8 cellular contexts compared by ENCODE assay signal in the genomic region with DNA sequence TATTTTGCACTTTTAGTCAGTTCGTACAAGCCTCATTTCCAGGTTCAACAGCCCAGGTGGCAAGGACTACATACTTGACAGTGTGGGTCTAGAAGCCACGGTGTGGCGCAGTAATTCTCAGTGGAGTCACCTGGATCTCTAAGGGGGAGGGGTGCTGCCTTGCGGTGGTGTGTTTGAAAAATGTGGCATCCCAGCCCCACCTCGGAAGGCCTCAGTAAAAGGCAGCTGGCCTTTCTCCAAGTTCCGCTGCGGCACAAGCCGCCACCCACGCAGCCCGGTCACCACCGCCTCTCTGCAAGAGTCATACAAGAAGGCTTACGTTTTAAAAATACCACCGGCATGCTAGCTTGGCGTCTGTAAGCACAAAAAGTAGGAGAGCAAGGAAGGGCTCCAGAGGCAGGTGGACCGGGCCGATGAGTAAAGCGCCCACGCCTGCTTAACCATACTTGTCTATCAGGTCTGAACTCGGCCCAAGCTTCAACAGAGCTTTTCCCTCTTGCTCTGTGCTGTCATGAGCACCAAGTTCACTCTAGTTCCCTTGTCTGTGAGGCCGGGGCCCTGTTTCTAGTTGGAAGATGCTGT. TPM values are rescaled to one million over a fixed set of nuclear protein-coding genes. Genes with fewer than 3 reads are reported as not detected.
DNase-seq lines count a peak whose midpoint lies in the region.

No MANE protein-coding gene starts in this region.

- no peaks in the 10 kb centered on the region for H3K27me3 ChIP-seq in H7 (ENCODE audit: control insufficient read depth, insufficient read depth, low read length)
- H3K27me3 ChIP-seq in MG63: no peaks in the 10 kb centered on the region

- H3K27ac ChIP-seq in mesodermal cell (ENCODE audit: low read depth, low read length, severe bottlenecking): peak overlapping the region; percentile 58

- H3K9me3 ChIP-seq in MG63: no peaks in the 10 kb centered on the region
- H3K9me3 ChIP-seq in mesodermal cell (ENCODE audit: control insufficient read depth, low read length): no peaks in the 10 kb centered on the region

- H3K36me3 ChIP-seq in H7 (replicated peaks; ENCODE audit: control insufficient read depth, insufficient read depth, low read length): no peaks in the 10 kb centered on the region
- no peaks in the 10 kb centered on the region for H3K36me3 ChIP-seq in MG63
- peaks cover 28% of the 10 kb centered on the region for H3K36me3 ChIP-seq in mesodermal cell (ENCODE audit: control insufficient read depth, insufficient read depth, low read length)

- H3K4me3 ChIP-seq in H7 (ENCODE audit: insufficient read depth, low read depth, low read length) (no peak overlapping the region), MG63 (no peak overlapping the region), mesodermal cell (ENCODE audit: extremely low read depth, insufficient read depth, low read length, poor library complexity, severe bottlenecking) (no peak overlapping the region)

- H3K4me1 ChIP-seq in mesodermal cell (ENCODE audit: control insufficient read depth, insufficient read depth, low read length, poor library complexity, severe bottlenecking): peaks cover 60% of the 10 kb centered on the region

- 76 to 81% methylated on average over 17 of the region's 20 CpGs for WGBS in mesodermal cell (ENCODE audit: insufficient coverage in 2 of 2), 2 experiments

- DNase-seq in GM04503 (ENCODE audit: low read depth): peak; percentile 45
- peak; percentile 56 for DNase-seq in H7
- peak; percentile 82 for DNase-seq in MG63
- peak; percentile 79 for DNase-seq in activated CD4-positive, CD25-positive, alpha-beta regulatory T cell treated with anti-CD3 and anti-CD28 coated beads, Interleukin-2, amount 50 U/mL, for 72 hours
- peak; percentile 58 for DNase-seq in cerebellum (ENCODE audit: low spot score)
- DNase-seq in stimulated activated CD8-positive, alpha-beta memory T cell treated with anti-CD3 and anti-CD28 coated beads, Interleukin-4, amount 100 ng/mL, for 48 hours: peak; percentile 94
- DNase-seq in NCI-H146 treated with DMSO at 0.1 percent for 48 hours (lab: John Stamatoyannopoulos, UW; ENCODE audit: unreplicated experiment): no peak

RNA-seq across cellular contexts. Expression of gene SPRED2, which starts 49.5 kb away (rescaled TPM):
- total RNA-seq in H7 (2014; rRNA removed; shearing (Covaris generic)): 15.1 and 16.1 TPM in 2 replicates
- 1.7 and 3.8 TPM in 2 replicates for total RNA-seq in MG63 (2014; rRNA removed; shearing (Covaris generic); ENCODE audit: low replicate concordance)
- 16.3 TPM for total RNA-seq in cerebellum
- polyA plus RNA-seq in mesodermal cell (2013, experiment 1 of 2): 76.9 TPM
- polyA plus RNA-seq in mesodermal cell (2013, experiment 2 of 2): 65.3 TPM
